ENCODE assay signal across 31 cellular contexts in genomic region chrX:126456136-126456535, GRCh38.
"Had no signal": no experiment of that assay in that cellular context is flagged by ENCODE, and none has a peak within 500 bp of the region (broad histone marks: within the 10 kb centered on the region; RNA-seq: fewer than 3 reads in every experiment).

No MANE protein-coding gene starts in this region.

- DNase-seq: activated B cell treated with CpG ODN at 0.5 μM for 24 hours; activated CD4-positive, alpha-beta memory T cell treated with anti-CD3 and anti-CD28 coated beads for 36 hours; activated CD4-positive, alpha-beta T cell treated with anti-CD3 and anti-CD28 coated beads for 48 hours; activated CD8-positive, alpha-beta memory T cell treated with anti-CD3 and anti-CD28 coated beads, Interleukin-2, amount 10 ng/mL, durations not matched to agents 7 days and 5 days; activated CD8-positive, alpha-beta memory T cell treated with anti-CD3 and anti-CD28 coated beads, Interleukin-2, amount 50 U/mL, for 48 hours; activated CD8-positive, alpha-beta T cell treated with anti-CD3 and anti-CD28 coated beads, Interleukin-2, amount 10 ng/mL, durations not matched to agents 7 days and 5 days; activated gamma-delta T cell; activated naive CD4-positive, alpha-beta T cell; activated naive CD4-positive, alpha-beta T cell treated with anti-CD3 and anti-CD28 coated beads, Interleukin-2, amount 10 ng/mL, durations not matched to agents 7 days and 5 days; activated naive CD8-positive, alpha-beta T cell treated with anti-CD3 and anti-CD28 coated beads, Interleukin-2, amount 10 ng/mL, durations not matched to agents 7 days and 5 days; activated T-cell treated with anti-CD3 and anti-CD28 coated beads for 4 hours; activated T-cell treated with anti-CD3 and anti-CD28 coated beads, Interleukin-2, amount 50 U/mL, for 24 hours; activated T-cell treated with anti-CD3 and anti-CD28 coated beads, Interleukin-2, amount 50 U/mL, for 72 hours; dorsolateral prefrontal cortex; effector memory CD4-positive, alpha-beta T cell; erythroblast; foreskin keratinocyte; gastrocnemius medialis; glutamatergic neuron; heart left ventricle; T-helper 2 cell had no signal

- H3K4me1 ChIP-seq: ascending aorta, breast epithelium, esophagus muscularis mucosa, foreskin keratinocyte, gastrocnemius medialis, heart left ventricle had no signal

- H3K27ac Mint-ChIP-seq: activated B cell treated with CpG ODN at 0.5 μM for 24 hours; activated CD4-positive, alpha-beta memory T cell treated with anti-CD3 and anti-CD28 coated beads for 36 hours; activated CD8-positive, alpha-beta memory T cell treated with anti-CD3 and anti-CD28 coated beads, Interleukin-2, amount 10 ng/mL, durations not matched to agents 7 days and 5 days; activated CD8-positive, alpha-beta T cell treated with anti-CD3 and anti-CD28 coated beads, Interleukin-2, amount 10 ng/mL, durations not matched to agents 7 days and 5 days; activated naive CD4-positive, alpha-beta T cell treated with anti-CD3 and anti-CD28 coated beads, Interleukin-2, amount 10 ng/mL, durations not matched to agents 7 days and 5 days; activated naive CD8-positive, alpha-beta T cell treated with anti-CD3 and anti-CD28 coated beads, Interleukin-2, amount 10 ng/mL, durations not matched to agents 7 days and 5 days; activated T-cell treated with anti-CD3 and anti-CD28 coated beads, Interleukin-2, amount 50 U/mL, for 24 hours; activated T-cell treated with anti-CD3 and anti-CD28 coated beads, Interleukin-2, amount 50 U/mL, for 72 hours; brain; dendritic cell treated with granulocyte-macrophage colony-stimulating factor and Interleukin-4, amounts not matched to agents 40 ng/mL and 50 ng/mL, for 4 days had no signal

- H3K27me3 ChIP-seq: ascending aorta, breast epithelium, esophagus muscularis mucosa, foreskin keratinocyte, gastrocnemius medialis, heart left ventricle had no signal

- H3K9me3 ChIP-seq: ascending aorta, breast epithelium, esophagus muscularis mucosa, gastrocnemius medialis had no signal

- H3K4me1 Mint-ChIP-seq: activated B cell treated with CpG ODN at 0.5 μM for 24 hours; activated CD8-positive, alpha-beta memory T cell treated with anti-CD3 and anti-CD28 coated beads, Interleukin-2, amount 10 ng/mL, durations not matched to agents 7 days and 5 days; activated naive CD4-positive, alpha-beta T cell treated with anti-CD3 and anti-CD28 coated beads, Interleukin-2, amount 10 ng/mL, durations not matched to agents 7 days and 5 days; activated naive CD8-positive, alpha-beta T cell treated with anti-CD3 and anti-CD28 coated beads, Interleukin-2, amount 10 ng/mL, durations not matched to agents 7 days and 5 days; brain; central memory CD8-positive, alpha-beta T cell had no signal

- H3K4me3 ChIP-seq: ascending aorta, breast epithelium, coronary artery, dorsolateral prefrontal cortex, esophagus muscularis mucosa, gastrocnemius medialis, heart left ventricle had no signal

- H3K27ac ChIP-seq: ascending aorta, breast epithelium, coronary artery, dorsolateral prefrontal cortex, esophagus muscularis mucosa, foreskin keratinocyte, gastrocnemius medialis, heart left ventricle, VCaP had no signal

- H3K36me3 ChIP-seq: ascending aorta, breast epithelium, esophagus muscularis mucosa, gastrocnemius medialis, heart left ventricle had no signal

- H3K36me3 Mint-ChIP-seq: activated CD4-positive, alpha-beta memory T cell treated with anti-CD3 and anti-CD28 coated beads for 36 hours; activated CD8-positive, alpha-beta memory T cell treated with anti-CD3 and anti-CD28 coated beads, Interleukin-2, amount 10 ng/mL, durations not matched to agents 7 days and 5 days; activated naive CD4-positive, alpha-beta T cell treated with anti-CD3 and anti-CD28 coated beads, Interleukin-2, amount 10 ng/mL, durations not matched to agents 7 days and 5 days; activated naive CD4-positive, alpha-beta T cell treated with anti-CD3 and anti-CD28 coated beads, Interleukin-2, amount 50 U/mL, for 72 hours; activated naive CD8-positive, alpha-beta T cell treated with anti-CD3 and anti-CD28 coated beads, Interleukin-2, amount 10 ng/mL, durations not matched to agents 7 days and 5 days; brain had no signal

- H3K27me3 Mint-ChIP-seq: activated B cell treated with CpG ODN at 0.5 μM for 24 hours; activated CD4-positive, alpha-beta memory T cell treated with anti-CD3 and anti-CD28 coated beads for 36 hours; activated CD8-positive, alpha-beta memory T cell treated with anti-CD3 and anti-CD28 coated beads, Interleukin-2, amount 10 ng/mL, durations not matched to agents 7 days and 5 days; activated naive CD4-positive, alpha-beta T cell treated with anti-CD3 and anti-CD28 coated beads, Interleukin-2, amount 10 ng/mL, durations not matched to agents 7 days and 5 days; activated naive CD8-positive, alpha-beta T cell treated with anti-CD3 and anti-CD28 coated beads, Interleukin-2, amount 10 ng/mL, durations not matched to agents 7 days and 5 days; brain; central memory CD8-positive, alpha-beta T cell; dendritic cell treated with granulocyte-macrophage colony-stimulating factor and Interleukin-4, amounts not matched to agents 40 ng/mL and 50 ng/mL, for 4 days had no signal

- ATAC-seq: activated CD4-positive, CD25-positive, alpha-beta regulatory T cell treated with anti-CD3 and anti-CD28 coated beads, Interleukin-2, amount 50 U/mL, for 24 hours; activated CD8-positive, alpha-beta memory T cell treated with anti-CD3 and anti-CD28 coated beads, Interleukin-2, amount 10 ng/mL, durations not matched to agents 7 days and 5 days; activated CD8-positive, alpha-beta T cell treated with anti-CD3 and anti-CD28 coated beads, Interleukin-2, amount 10 ng/mL, durations not matched to agents 7 days and 5 days; activated naive CD4-positive, alpha-beta T cell treated with anti-CD3 and anti-CD28 coated beads, Interleukin-2, amount 50 U/mL, for 72 hours; activated T-cell treated with anti-CD3 and anti-CD28 coated beads, Interleukin-2, amount 50 U/mL, for 72 hours; foreskin keratinocyte; gastrocnemius medialis; heart left ventricle had no signal

- H3K9me3 Mint-ChIP-seq: activated B cell treated with CpG ODN at 0.5 μM for 24 hours; activated CD4-positive, alpha-beta memory T cell treated with anti-CD3 and anti-CD28 coated beads for 36 hours; activated naive CD4-positive, alpha-beta T cell treated with anti-CD3 and anti-CD28 coated beads, Interleukin-2, amount 10 ng/mL, durations not matched to agents 7 days and 5 days had no signal

- H3K4me3 Mint-ChIP-seq: activated B cell treated with CpG ODN at 0.5 μM for 24 hours; activated CD4-positive, alpha-beta memory T cell treated with anti-CD3 and anti-CD28 coated beads for 36 hours; activated CD8-positive, alpha-beta memory T cell treated with anti-CD3 and anti-CD28 coated beads, Interleukin-2, amount 10 ng/mL, durations not matched to agents 7 days and 5 days; activated CD8-positive, alpha-beta T cell treated with anti-CD3 and anti-CD28 coated beads, Interleukin-2, amount 10 ng/mL, durations not matched to agents 7 days and 5 days; activated naive CD4-positive, alpha-beta T cell treated with anti-CD3 and anti-CD28 coated beads, Interleukin-2, amount 10 ng/mL, durations not matched to agents 7 days and 5 days; activated naive CD8-positive, alpha-beta T cell treated with anti-CD3 and anti-CD28 coated beads, Interleukin-2, amount 10 ng/mL, durations not matched to agents 7 days and 5 days; activated T-cell treated with anti-CD3 and anti-CD28 coated beads, Interleukin-2, amount 50 U/mL, for 24 hours; activated T-cell treated with anti-CD3 and anti-CD28 coated beads, Interleukin-2, amount 50 U/mL, for 72 hours; brain; central memory CD8-positive, alpha-beta T cell; dendritic cell treated with granulocyte-macrophage colony-stimulating factor and Interleukin-4, amounts not matched to agents 40 ng/mL and 50 ng/mL, for 4 days had no signal
